14 cellular contexts compared by ENCODE assay signal in genomic region chr2:191899442-191899841, GRCh38. TPM values are rescaled to one million over a fixed set of nuclear protein-coding genes. Genes with fewer than 3 reads are reported as not detected.
DNase-seq lines count a peak whose midpoint lies in the region; ATAC-seq and TF ChIP-seq lines count a peak whose summit lies in the region.
"Had no signal": no experiment of that assay in that cellular context is flagged by ENCODE, and none has a peak within 500 bp of the region (broad histone marks: within the 10 kb centered on the region; RNA-seq: fewer than 3 reads in every experiment).

No MANE protein-coding gene starts in this region.

- H3K9me3 Mint-ChIP-seq in activated CD8-positive, alpha-beta T cell treated with anti-CD3 and anti-CD28 coated beads, Interleukin-2, amount 10 ng/mL, durations not matched to agents 7 days and 5 days (ENCODE audit: insufficient read depth) = no peaks in the 10 kb centered on the region
- H3K9me3 Mint-ChIP-seq in type B pancreatic cell = peaks cover 4% of the 10 kb centered on the region

- H3K4me2 ChIP-seq in osteoblast (ENCODE audit: insufficient read depth, low read length) = peak overlapping the region; percentile 31
- H3K4me2 ChIP-seq: neural progenitor cell had no signal

- H3K4me3 Mint-ChIP-seq in activated CD8-positive, alpha-beta T cell treated with anti-CD3 and anti-CD28 coated beads, Interleukin-2, amount 10 ng/mL, durations not matched to agents 7 days and 5 days = no peak overlapping the region
- no peak overlapping the region for H3K4me3 Mint-ChIP-seq in type B pancreatic cell
- H3K4me3 Mint-ChIP-seq: activated naive CD8-positive, alpha-beta T cell treated with anti-CD3 and anti-CD28 coated beads, Interleukin-2, amount 10 ng/mL, durations not matched to agents 7 days and 5 days; neural progenitor cell had no signal

- H3K9me3 ChIP-seq in osteoblast (ENCODE audit: low read depth, low read length) = no peaks in the 10 kb centered on the region

- ATAC-seq in activated CD8-positive, alpha-beta T cell treated with anti-CD3 and anti-CD28 coated beads, Interleukin-2, amount 10 ng/mL, durations not matched to agents 7 days and 5 days = no peak
- ATAC-seq in GM21619 (IDR thresholded peaks at IDR 0.05; ENCODE audit: unreplicated experiment) = no peak

- no peak overlapping the region for H2AFZ ChIP-seq in osteoblast (ENCODE audit: low read length)
- H2AFZ ChIP-seq: neural progenitor cell had no signal

- DNase-seq in GM03348 (ENCODE audit: low spot score) (peak; percentile 72), RPMI7951 (ENCODE audit: low read depth) (peak; percentile 85), epithelial cell of proximal tubule (ENCODE audit: low read depth) (peak; percentile 69), osteoblast (ENCODE audit: insufficient read length, low spot score, missing footprints) (peak; percentile 74), type B pancreatic cell (ENCODE audit: extremely low spot score, unreplicated experiment) (no peak), NCI-H82 treated with DMSO at 0.1 percent for 48 hours (lab: John Stamatoyannopoulos, UW; ENCODE audit: unreplicated experiment) (no peak)
- no peak for DNase-seq in activated CD8-positive, alpha-beta T cell treated with anti-CD3 and anti-CD28 coated beads, Interleukin-2, amount 10 ng/mL, durations not matched to agents 7 days and 5 days
- DNase-seq: activated naive CD8-positive, alpha-beta T cell treated with anti-CD3 and anti-CD28 coated beads, Interleukin-2, amount 10 ng/mL, durations not matched to agents 7 days and 5 days; NCI-H1417; stimulated activated CD8-positive, alpha-beta memory T cell treated with anti-CD3 and anti-CD28 coated beads, Interleukin-4, amount 100 ng/mL, for 48 hours had no signal

- H3K4me3 ChIP-seq in epithelial cell of proximal tubule (ENCODE audit: low read depth, low read length) = no peak overlapping the region
- H3K4me3 ChIP-seq in osteoblast (ENCODE audit: insufficient read depth, low read length) = no peak overlapping the region
- H3K4me3 ChIP-seq: neural progenitor cell had no signal

- no peaks in the 10 kb centered on the region for H4K20me1 ChIP-seq in osteoblast (ENCODE audit: insufficient read depth, low read length)

- no peaks in the 10 kb centered on the region for H3K27me3 ChIP-seq in osteoblast (ENCODE audit: insufficient read depth, low read length)
- H3K27me3 ChIP-seq: neural progenitor cell had no signal

- H3K4me1 ChIP-seq in osteoblast (ENCODE audit: insufficient read depth, low read length) = peaks cover 10% of the 10 kb centered on the region

- CTCF ChIA-PET in activated CD8-positive, alpha-beta T cell treated with anti-CD3 and anti-CD28 coated beads, Interleukin-2, amount 10 ng/mL, durations not matched to agents 7 days and 5 days (lab: Charles Lee) = no interaction called here

- TF ChIP-seq CTCF in epithelial cell of proximal tubule (conservative IDR thresholded peaks at IDR 0.05; ENCODE audit: low read depth, low read length) = no peak
- TF ChIP-seq CTCF in osteoblast (IDR thresholded peaks at IDR 0.05; ENCODE audit: extremely low read depth, low read depth, low read length) = no peak
- no peak for TF ChIP-seq CTCF in type B pancreatic cell (conservative IDR thresholded peaks at IDR 0.05)

- POLR2A ChIA-PET in activated CD8-positive, alpha-beta T cell treated with anti-CD3 and anti-CD28 coated beads, Interleukin-2, amount 10 ng/mL, durations not matched to agents 7 days and 5 days (lab: Charles Lee) = no interaction called here

- peak overlapping the region; percentile 60 for H3K27ac ChIP-seq in osteoblast (ENCODE audit: low read depth, low read length)
- H3K27ac ChIP-seq: neural progenitor cell had no signal

- H3K36me3 Mint-ChIP-seq in activated CD8-positive, alpha-beta T cell treated with anti-CD3 and anti-CD28 coated beads, Interleukin-2, amount 10 ng/mL, durations not matched to agents 7 days and 5 days (ENCODE audit: low read depth) = no peaks in the 10 kb centered on the region
- no peaks in the 10 kb centered on the region for H3K36me3 Mint-ChIP-seq in type B pancreatic cell
- H3K36me3 Mint-ChIP-seq: activated naive CD8-positive, alpha-beta T cell treated with anti-CD3 and anti-CD28 coated beads, Interleukin-2, amount 10 ng/mL, durations not matched to agents 7 days and 5 days; neural progenitor cell had no signal

- no peaks in the 10 kb centered on the region for H3K79me2 ChIP-seq in osteoblast (ENCODE audit: insufficient read depth, low read length)

- no peaks in the 10 kb centered on the region for H3K27me3 Mint-ChIP-seq in activated CD8-positive, alpha-beta T cell treated with anti-CD3 and anti-CD28 coated beads, Interleukin-2, amount 10 ng/mL, durations not matched to agents 7 days and 5 days (ENCODE audit: low read depth)
- no peaks in the 10 kb centered on the region for H3K27me3 Mint-ChIP-seq in type B pancreatic cell
- H3K27me3 Mint-ChIP-seq: activated naive CD8-positive, alpha-beta T cell treated with anti-CD3 and anti-CD28 coated beads, Interleukin-2, amount 10 ng/mL, durations not matched to agents 7 days and 5 days had no signal

- no peak overlapping the region for H3K27ac Mint-ChIP-seq in activated CD8-positive, alpha-beta T cell treated with anti-CD3 and anti-CD28 coated beads, Interleukin-2, amount 10 ng/mL, durations not matched to agents 7 days and 5 days
- H3K27ac Mint-ChIP-seq in type B pancreatic cell = no peak overlapping the region
- H3K27ac Mint-ChIP-seq: activated naive CD8-positive, alpha-beta T cell treated with anti-CD3 and anti-CD28 coated beads, Interleukin-2, amount 10 ng/mL, durations not matched to agents 7 days and 5 days; neural progenitor cell had no signal

- H3K4me1 Mint-ChIP-seq in activated CD8-positive, alpha-beta T cell treated with anti-CD3 and anti-CD28 coated beads, Interleukin-2, amount 10 ng/mL, durations not matched to agents 7 days and 5 days (ENCODE audit: low read depth) = no peaks in the 10 kb centered on the region
- H3K4me1 Mint-ChIP-seq in type B pancreatic cell (ENCODE audit: unreplicated experiment) = peaks cover 7% of the 10 kb centered on the region
- H3K4me1 Mint-ChIP-seq: activated naive CD8-positive, alpha-beta T cell treated with anti-CD3 and anti-CD28 coated beads, Interleukin-2, amount 10 ng/mL, durations not matched to agents 7 days and 5 days had no signal

- H3K36me3 ChIP-seq in osteoblast (ENCODE audit: insufficient read depth, low read length) = no peaks in the 10 kb centered on the region
- H3K36me3 ChIP-seq: neural progenitor cell had no signal

RNA-seq across cellular contexts. Expression of gene CAVIN2, which starts 52.6 kb away (rescaled TPM):
- total RNA-seq in RPMI7951 (2014; rRNA removed; shearing (Covaris generic)) = not detected in 2 replicates
- total RNA-seq in epithelial cell of proximal tubule (0.51 and 0.98 TPM in 2 replicates), osteoblast (1.2 and 1.8 TPM in 2 replicates), type B pancreatic cell (ENCODE audit: low replicate concordance) (2.9 and 3.4 TPM in 2 replicates)
- not detected for total RNA-seq in activated CD8-positive, alpha-beta T cell treated with anti-CD3 and anti-CD28 coated beads, Interleukin-2, amount 10 ng/mL, durations not matched to agents 7 days and 5 days
- total RNA-seq: activated CD8-positive, alpha-beta memory T cell treated with anti-CD3 and anti-CD28 coated beads for 36 hours; activated naive CD8-positive, alpha-beta T cell treated with anti-CD3 and anti-CD28 coated beads, Interleukin-2, amount 10 ng/mL, durations not matched to agents 7 days and 5 days; T-helper 2 cell treated with Interferon-gamma antibody and Interleukin-4, amounts not matched to agents 100 ng/mL and 5 ng/mL, for 36 hours had no signal

Comparison
In these comparisons a context has a peak if more than half of its experiments do, and no peak if none do; other contexts are left out.
1. DNase-seq: peak in GM03348 (single experiment), RPMI7951 (single experiment), epithelial cell of proximal tubule (single experiment) and osteoblast (single experiment); none in activated CD8-positive, alpha-beta T cell treated with anti-CD3 and anti-CD28 coated beads, Interleukin-2, amount 10 ng/mL, durations not matched to agents 7 days and 5 days (single experiment), type B pancreatic cell (single experiment) and NCI-H82 treated with DMSO at 0.1 percent for 48 hours (single experiment).